ENCODE assay signal across 8 cellular contexts in genomic region chr13:26698392-26699196, GRCh38.
DNase-seq lines count a peak whose midpoint lies in the region; ATAC-seq and TF ChIP-seq lines count a peak whose summit lies in the region.

No MANE protein-coding gene starts in this region.

- no peaks in the 10 kb centered on the region for H3K27me3 ChIP-seq in adipocyte (replicated peaks; ENCODE audit: control insufficient read depth, insufficient read depth, low read length)
- H3K27me3 ChIP-seq in heart right ventricle, result peaks cover 0 to 4% (median 0%) of the 10 kb centered on the region in 7 donors
- H3K27me3 ChIP-seq in aorta (ENCODE audit: control insufficient read depth in 1 of 2, insufficient read depth in 2 of 2, low read length in 1 of 2), result no peaks in the 10 kb centered on the region

- no peak overlapping the region for H3K27ac ChIP-seq in heart right ventricle
- no peak overlapping the region for H3K27ac ChIP-seq in aorta (ENCODE audit: low read depth in 1 of 2, low read length in 2 of 2)

- 25 to 27% methylated on average over 29 of the region's 29 CpGs for WGBS in heart right ventricle, 2 donors
- WGBS in aorta, 2 donors, result 19% methylated on average over 29 of the region's 29 CpGs

- H3K36me3 ChIP-seq in adipocyte (ENCODE audit: control insufficient read depth, insufficient read depth, low read length, severe bottlenecking), result peaks cover 10% of the 10 kb centered on the region
- no peaks in the 10 kb centered on the region for H3K36me3 ChIP-seq in heart right ventricle
- H3K36me3 ChIP-seq in aorta (ENCODE audit: control insufficient read depth in 1 of 2, insufficient read depth in 2 of 2, low read length in 1 of 2), result no peaks in the 10 kb centered on the region

- TF ChIP-seq CTCF in AG09319 (IDR thresholded peaks at IDR 0.05; ENCODE audit: low read depth, low read length), result peak; percentile 95
- TF ChIP-seq CTCF in heart right ventricle (IDR thresholded peaks at IDR 0.05), result peak; percentile 89 to 99 (median 98)

- peak overlapping the region; percentile 68 for H3K9ac ChIP-seq in adipocyte (ENCODE audit: low read length)

- peak; percentile 58 for ATAC-seq in GM19324 (IDR thresholded peaks at IDR 0.05; ENCODE audit: low FRiP score, unreplicated experiment)
- ATAC-seq in heart right ventricle, result peak; percentile 71 to 91 (median 86)
- ATAC-seq in aorta (ENCODE audit: low FRiP score), result peak; percentile 90

- H3K9me3 ChIP-seq in adipocyte (ENCODE audit: control insufficient read depth, low read length) (peaks cover 7% of the 10 kb centered on the region), heart right ventricle (peaks cover 0 to 14% (median 0%) of the 10 kb centered on the region in 11 donors), aorta (ENCODE audit: control insufficient read depth, low read length) (no peaks in the 10 kb centered on the region)

- intact Hi-C loops in heart right ventricle (cut with DNase I), result loop anchor here (1.0 to 10.0 kb wide), 13 partner anchors 41 to 516 kb away; no protein-coding TSS in a partner anchor
- intact Hi-C loops in aorta (cut with DNase I), result loop anchor here (5.0 kb wide), 3 partner anchors 201 to 516 kb away; no protein-coding TSS in a partner anchor

- peak overlapping the region; percentile 70 for H3K4me3 ChIP-seq in adipocyte (ENCODE audit: low read length)
- peak overlapping the region in 6 of 10 donors; percentile 12 to 43 (median 32) for H3K4me3 ChIP-seq in heart right ventricle
- H3K4me3 ChIP-seq in aorta (ENCODE audit: low read length in 2 of 2), result no peak overlapping the region

- DNase-seq in AG09319 (ENCODE audit: extremely low read depth, low read depth), result peak; percentile 71
- peak; percentile 27 for DNase-seq in NCI-H1048 (lab: John Stamatoyannopoulos, UW)
- peak; percentile 33 to 69 for DNase-seq in SW 1271 (lab: John Stamatoyannopoulos, UW)
- DNase-seq in adipocyte (ENCODE audit: low read depth), result peak; percentile 91
- DNase-seq in heart right ventricle, result peak; percentile 77 to 83
- peak; percentile 81 for DNase-seq in putamen (ENCODE audit: low spot score)
- peak; percentile 85 to 95 for DNase-seq in aorta

- H3K4me1 ChIP-seq in adipocyte (ENCODE audit: control insufficient read depth, insufficient read depth, low read length) (peaks cover 15% of the 10 kb centered on the region), heart right ventricle (peaks cover 0 to 7% (median 5%) of the 10 kb centered on the region in 9 donors), aorta (ENCODE audit: control insufficient read depth in 1 of 2, insufficient read depth in 2 of 2, low read length in 2 of 2) (no peaks in the 10 kb centered on the region)

Comparison
In these comparisons a context has a peak if more than half of its experiments do, and no peak if none do; other contexts are left out.
1. DNase-seq: peak in every context shown above with its lines; median percentile 91 in adipocyte; 90 in aorta; 81 in putamen; 80 in heart right ventricle; 71 in AG09319; 51 in SW 1271; 27 in NCI-H1048.
2. H3K4me3 ChIP-seq: peak in adipocyte (single experiment) and heart right ventricle (6 of 10); none in aorta (0 of 2).
3. Peak in every context shown above with its lines, with median percentiles within 50 percentile points of each other: ATAC-seq.